Comparison of ENCODE assay signal across 20 cellular contexts in the genomic region with DNA sequence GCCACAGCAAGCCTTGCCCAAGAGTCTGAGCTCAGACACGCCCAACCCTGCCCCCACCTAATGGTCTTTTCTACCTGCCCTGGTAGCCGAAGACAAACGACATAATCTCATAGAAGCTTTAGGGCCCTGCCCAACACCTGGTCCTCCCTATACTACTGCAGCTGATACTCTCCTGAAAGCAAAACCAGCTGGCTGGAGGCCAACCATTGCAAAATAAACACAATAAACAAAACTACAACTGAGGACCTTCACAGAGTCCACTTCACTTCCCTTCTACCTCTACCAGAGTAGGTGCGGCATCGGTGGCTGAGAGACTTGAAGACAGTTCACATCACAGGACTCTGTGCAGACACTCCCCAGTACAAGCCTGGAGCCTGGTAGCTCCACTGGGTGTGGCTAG.
"Had no signal": no experiment of that assay in that cellular context is flagged by ENCODE, and none has a peak within 500 bp of the region (broad histone marks: within the 10 kb centered on the region; RNA-seq: fewer than 3 reads in every experiment).

No MANE protein-coding gene starts in this region.

- H3K27me3 ChIP-seq: body of pancreas, tibial artery, vagina had no signal

- H3K9me3 ChIP-seq: body of pancreas, tibial artery, vagina had no signal

- H3K27ac Mint-ChIP-seq: activated CD4-positive, alpha-beta memory T cell treated with anti-CD3 and anti-CD28 coated beads for 36 hours; activated CD4-positive, alpha-beta T cell treated with anti-CD3 and anti-CD28 coated beads for 36 hours; activated CD8-positive, alpha-beta memory T cell treated with anti-CD3 and anti-CD28 coated beads, Interleukin-2, amount 10 ng/mL, durations not matched to agents 7 days and 5 days; activated naive CD4-positive, alpha-beta T cell treated with anti-CD3 and anti-CD28 coated beads, Interleukin-2, amount 50 U/mL, for 72 hours; natural killer cell treated with Interleukin-12 subunit alpha and Interleukin-12 subunit beta and Interleukin-15 and Interleukin-18, amount 100 ng/mL, for 72 hours; stimulated activated naive B cell treated with anti-CD40 and anti-IgM and Interleukin-4, amounts not matched to agents 10 μg/mL and 1 μg/mL and 100 μg/mL, for 72 hours had no signal

- H3K4me3 ChIP-seq: body of pancreas, tibial artery, vagina had no signal

- H3K4me1 Mint-ChIP-seq: activated CD4-positive, alpha-beta T cell treated with anti-CD3 and anti-CD28 coated beads for 36 hours; activated CD8-positive, alpha-beta memory T cell treated with anti-CD3 and anti-CD28 coated beads, Interleukin-2, amount 10 ng/mL, durations not matched to agents 7 days and 5 days; central memory CD8-positive, alpha-beta T cell; stimulated activated naive B cell treated with anti-CD40 and anti-IgM and Interleukin-4, amounts not matched to agents 10 μg/mL and 1 μg/mL and 100 μg/mL, for 72 hours had no signal

- H3K27me3 Mint-ChIP-seq: activated CD4-positive, alpha-beta memory T cell treated with anti-CD3 and anti-CD28 coated beads for 36 hours; activated CD4-positive, alpha-beta T cell treated with anti-CD3 and anti-CD28 coated beads for 36 hours; activated CD8-positive, alpha-beta memory T cell treated with anti-CD3 and anti-CD28 coated beads, Interleukin-2, amount 10 ng/mL, durations not matched to agents 7 days and 5 days; central memory CD8-positive, alpha-beta T cell; natural killer cell treated with Interleukin-12 subunit alpha and Interleukin-12 subunit beta and Interleukin-15 and Interleukin-18, amount 100 ng/mL, for 72 hours; stimulated activated naive B cell treated with anti-CD40 and anti-IgM and Interleukin-4, amounts not matched to agents 10 μg/mL and 1 μg/mL and 100 μg/mL, for 72 hours had no signal

- DNase-seq: activated CD4-positive, alpha-beta memory T cell treated with anti-CD3 and anti-CD28 coated beads for 36 hours; activated CD4-positive, alpha-beta T cell treated with anti-CD3 and anti-CD28 coated beads for 36 hours; activated CD8-positive, alpha-beta memory T cell treated with anti-CD3 and anti-CD28 coated beads, Interleukin-2, amount 10 ng/mL, durations not matched to agents 7 days and 5 days; activated gamma-delta T cell; activated T-cell treated with anti-CD3 and anti-CD28 coated beads, Interleukin-2, amount 50 U/mL, for 4 hours; amniotic stem cell; body of pancreas; effector memory CD4-positive, alpha-beta T cell; foreskin fibroblast; hippocampal formation; kidney glomerular epithelial cell; mesendoderm; nucleus accumbens; stimulated activated CD4-positive, alpha-beta T cell treated with anti-CD3 and anti-CD28 coated beads, Interleukin-2, amount 100 ng/mL, for 48 hours; stimulated activated naive B cell treated with anti-CD40 and anti-IgM and Interleukin-4, amounts not matched to agents 10 μg/mL and 1 μg/mL and 100 μg/mL, for 72 hours; tibial artery had no signal

- H3K4me3 Mint-ChIP-seq: activated CD4-positive, alpha-beta memory T cell treated with anti-CD3 and anti-CD28 coated beads for 36 hours; activated CD4-positive, alpha-beta T cell treated with anti-CD3 and anti-CD28 coated beads for 36 hours; activated CD8-positive, alpha-beta memory T cell treated with anti-CD3 and anti-CD28 coated beads, Interleukin-2, amount 10 ng/mL, durations not matched to agents 7 days and 5 days; activated T-cell treated with anti-CD3 and anti-CD28 coated beads, Interleukin-2, amount 50 U/mL, for 4 hours; central memory CD8-positive, alpha-beta T cell; natural killer cell treated with Interleukin-12 subunit alpha and Interleukin-12 subunit beta and Interleukin-15 and Interleukin-18, amount 100 ng/mL, for 72 hours; stimulated activated naive B cell treated with anti-CD40 and anti-IgM and Interleukin-4, amounts not matched to agents 10 μg/mL and 1 μg/mL and 100 μg/mL, for 72 hours had no signal

- ATAC-seq: activated CD4-positive, alpha-beta T cell treated with anti-CD3 and anti-CD28 coated beads for 36 hours; activated CD8-positive, alpha-beta memory T cell treated with anti-CD3 and anti-CD28 coated beads, Interleukin-2, amount 10 ng/mL, durations not matched to agents 7 days and 5 days; activated naive CD4-positive, alpha-beta T cell treated with anti-CD3 and anti-CD28 coated beads, Interleukin-2, amount 50 U/mL, for 72 hours; activated T-cell treated with anti-CD3 and anti-CD28 coated beads, Interleukin-2, amount 50 U/mL, for 4 hours; body of pancreas; natural killer cell treated with Interleukin-12 subunit alpha and Interleukin-12 subunit beta and Interleukin-15 and Interleukin-18, amount 100 ng/mL, for 72 hours; stimulated activated naive B cell treated with anti-CD40 and anti-IgM and Interleukin-4, amounts not matched to agents 10 μg/mL and 1 μg/mL and 100 μg/mL, for 72 hours had no signal

- H3K36me3 ChIP-seq: tibial artery, vagina had no signal

- H3K36me3 Mint-ChIP-seq: activated CD4-positive, alpha-beta memory T cell treated with anti-CD3 and anti-CD28 coated beads for 36 hours; activated CD8-positive, alpha-beta memory T cell treated with anti-CD3 and anti-CD28 coated beads, Interleukin-2, amount 10 ng/mL, durations not matched to agents 7 days and 5 days; activated naive CD4-positive, alpha-beta T cell treated with anti-CD3 and anti-CD28 coated beads, Interleukin-2, amount 50 U/mL, for 72 hours; natural killer cell treated with Interleukin-12 subunit alpha and Interleukin-12 subunit beta and Interleukin-15 and Interleukin-18, amount 100 ng/mL, for 72 hours; stimulated activated naive B cell treated with anti-CD40 and anti-IgM and Interleukin-4, amounts not matched to agents 10 μg/mL and 1 μg/mL and 100 μg/mL, for 72 hours had no signal

- H3K4me1 ChIP-seq: body of pancreas, tibial artery, vagina had no signal

- H3K27ac ChIP-seq: body of pancreas, tibial artery, vagina had no signal
